1 cellular context compared by ENCODE assay signal in the genomic region with DNA sequence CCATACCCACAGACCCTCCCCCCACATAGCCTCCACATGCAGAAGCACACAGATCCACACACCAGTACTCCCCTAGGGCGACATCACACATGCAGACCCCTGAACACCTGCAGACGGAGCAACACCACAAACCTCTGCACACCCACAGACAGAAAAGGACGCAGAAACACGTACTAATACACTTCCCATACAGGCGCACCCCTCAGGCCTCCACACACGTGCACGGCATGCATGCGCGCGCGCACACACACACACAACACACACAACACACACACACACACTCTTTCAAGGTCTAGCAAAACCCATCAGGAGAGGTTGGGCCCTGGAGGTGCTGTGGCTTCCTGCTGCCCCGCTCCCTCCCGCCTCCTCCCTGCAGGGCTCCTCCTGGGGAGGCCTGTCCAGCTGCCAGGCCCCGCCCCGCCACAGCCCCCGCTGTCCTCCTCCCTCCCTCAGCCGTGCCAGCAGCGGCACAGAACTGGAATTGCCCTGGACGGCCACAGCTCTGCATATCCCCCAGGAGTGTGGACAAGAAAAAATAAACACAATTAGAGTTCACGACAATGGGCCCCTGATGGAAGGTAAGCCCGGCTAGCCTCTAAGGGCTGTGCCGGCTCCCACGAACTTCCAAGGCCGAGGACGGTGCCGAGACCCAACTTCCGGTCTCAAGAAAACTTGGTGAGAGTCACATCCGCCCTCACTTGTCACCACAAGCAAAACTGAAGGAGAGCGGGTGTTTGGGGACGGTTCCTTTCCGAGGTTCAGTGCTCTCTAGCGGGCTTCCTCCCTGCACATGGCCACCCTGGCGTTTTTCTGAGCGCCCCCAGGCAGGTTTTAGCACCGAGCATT.
TF ChIP-seq lines count a peak whose summit lies in the region.

No MANE protein-coding gene starts in this region.

TF ChIP-seq in HepG2, 621 proteins besides CTCF, POLR2A, EP300 and RAD21 (continued from another document and continues in another):
- TF ChIP-seq ZBTB40 (IDR thresholded peaks at IDR 0.05) (no peak), ZBTB40 (CRISPR knock-in tag; IDR thresholded peaks at IDR 0.05) (peak; percentile 83), ZBTB34 (CRISPR knock-in tag; IDR thresholded peaks at IDR 0.05) (no peak; the same call in 1 of the 2 replicates), CBX1 (IDR thresholded peaks at IDR 0.05; ENCODE audit: low read depth) (peak; percentile 63), ZNF468 (CRISPR knock-in tag; IDR thresholded peaks at IDR 0.05) (0 out of 2 replicates have a peak, but pooled peaks have one; percentile 44), MTF2 (CRISPR knock-in tag; IDR thresholded peaks at IDR 0.05; ENCODE audit: borderline replicate concordance) (peak; percentile 58; the same call in 1 of the 2 replicates), GZF1 (CRISPR knock-in tag; IDR thresholded peaks at IDR 0.05) (peak; percentile 24; the same call in 1 of the 2 replicates), SNAI1 (CRISPR knock-in tag; IDR thresholded peaks at IDR 0.05; ENCODE audit: borderline replicate concordance) (peak; percentile 94; the same call in 1 of the 2 replicates), ZNF256 (CRISPR knock-in tag; conservative IDR thresholded peaks at IDR 0.05) (no peak; the same call in 1 of the 2 replicates), ATF7-NPFF (CRISPR knock-in tag; IDR thresholded peaks at IDR 0.05; ENCODE audit: low read depth) (peak; percentile 80), SKI (IDR thresholded peaks at IDR 0.05; ENCODE audit: partially characterized antibody) (no peak), ZNF567 (CRISPR knock-in tag; IDR thresholded peaks at IDR 0.05; ENCODE audit: borderline replicate concordance) (peak; percentile 30; the same call in 1 of the 2 replicates), NFKB2 (CRISPR knock-in tag; IDR thresholded peaks at IDR 0.05; ENCODE audit: borderline replicate concordance) (peak; percentile 73; the same call in 1 of the 2 replicates), ZNF512B (CRISPR knock-in tag; IDR thresholded peaks at IDR 0.05; ENCODE audit: borderline replicate concordance) (no peak), CENPT (CRISPR knock-in tag; IDR thresholded peaks at IDR 0.05; ENCODE audit: low read depth) (no peak; the same call in 1 of the 2 replicates), ZNF350 (CRISPR knock-in tag; IDR thresholded peaks at IDR 0.05; ENCODE audit: borderline replicate concordance, low read depth) (peak; percentile 84; the same call in 1 of the 2 replicates), KDM5B (CRISPR knock-in tag; IDR thresholded peaks at IDR 0.05; ENCODE audit: borderline replicate concordance) (peak; percentile 90), ZNF598 (CRISPR knock-in tag; IDR thresholded peaks at IDR 0.05; ENCODE audit: borderline replicate concordance) (no peak; the same call in 1 of the 2 replicates), ZFP36L2 (CRISPR knock-in tag; IDR thresholded peaks at IDR 0.05) (no peak), GPN1 (CRISPR knock-in tag; IDR thresholded peaks at IDR 0.05; ENCODE audit: borderline replicate concordance) (peak; percentile 50; the same call in 1 of the 2 replicates), HBP1 (CRISPR knock-in tag; IDR thresholded peaks at IDR 0.05; ENCODE audit: low read depth) (0 out of 2 replicates have a peak, but pooled peaks have one; percentile 32), WIZ (CRISPR knock-in tag; IDR thresholded peaks at IDR 0.05) (peak; percentile 87; the same call in 1 of the 2 replicates), ZNF788 (CRISPR knock-in tag; IDR thresholded peaks at IDR 0.05; ENCODE audit: borderline replicate concordance) (peak; percentile 72; the same call in 1 of the 2 replicates), ZNF563 (CRISPR knock-in tag; IDR thresholded peaks at IDR 0.05) (peak; percentile 97), FUBP1 (CRISPR knock-in tag; IDR thresholded peaks at IDR 0.05; ENCODE audit: borderline replicate concordance) (no peak)
- TF ChIP-seq, protein P1, sequence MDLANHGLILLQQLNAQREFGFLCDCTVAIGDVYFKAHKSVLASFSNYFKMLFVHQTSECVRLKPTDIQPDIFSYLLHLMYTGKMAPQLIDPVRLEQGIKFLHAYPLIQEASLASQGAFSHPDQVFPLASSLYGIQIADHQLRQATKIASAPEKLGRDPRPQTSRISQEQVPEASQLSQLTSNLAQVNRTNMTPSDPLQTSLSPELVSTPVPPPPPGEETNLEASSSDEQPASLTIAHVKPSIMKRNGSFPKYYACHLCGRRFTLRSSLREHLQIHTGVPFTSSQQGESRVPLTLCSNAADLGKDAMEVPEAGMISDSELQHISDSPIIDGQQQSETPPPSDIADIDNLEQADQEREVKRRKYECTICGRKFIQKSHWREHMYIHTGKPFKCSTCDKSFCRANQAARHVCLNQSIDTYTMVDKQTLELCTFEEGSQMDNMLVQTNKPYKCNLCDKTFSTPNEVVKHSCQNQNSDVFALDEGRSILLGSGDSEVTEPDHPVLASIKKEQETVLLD (CRISPR knock-in tag; IDR thresholded peaks at IDR 0.05; ENCODE audit: low read depth) = no peak; the same call in 1 of the 2 replicates
- TF ChIP-seq, protein P2, sequence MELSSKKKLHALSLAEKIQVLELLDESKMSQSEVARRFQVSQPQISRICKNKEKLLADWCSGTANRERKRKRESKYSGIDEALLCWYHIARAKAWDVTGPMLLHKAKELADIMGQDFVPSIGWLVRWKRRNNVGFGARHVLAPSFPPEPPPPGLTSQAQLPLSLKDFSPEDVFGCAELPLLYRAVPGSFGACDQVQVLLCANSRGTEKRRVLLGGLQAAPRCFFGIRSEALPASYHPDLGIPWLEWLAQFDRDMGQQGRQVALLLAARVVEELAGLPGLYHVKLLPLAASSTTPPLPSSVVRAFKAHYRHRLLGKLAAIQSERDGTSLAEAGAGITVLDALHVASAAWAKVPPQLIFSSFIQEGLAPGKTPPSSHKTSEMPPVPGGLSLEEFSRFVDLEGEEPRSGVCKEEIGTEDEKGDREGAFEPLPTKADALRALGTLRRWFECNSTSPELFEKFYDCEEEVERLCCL (CRISPR knock-in tag; IDR thresholded peaks at IDR 0.05; ENCODE audit: borderline replicate concordance) = peak; percentile 86; the same call in 1 of the 2 replicates
- TF ChIP-seq, protein P3, sequence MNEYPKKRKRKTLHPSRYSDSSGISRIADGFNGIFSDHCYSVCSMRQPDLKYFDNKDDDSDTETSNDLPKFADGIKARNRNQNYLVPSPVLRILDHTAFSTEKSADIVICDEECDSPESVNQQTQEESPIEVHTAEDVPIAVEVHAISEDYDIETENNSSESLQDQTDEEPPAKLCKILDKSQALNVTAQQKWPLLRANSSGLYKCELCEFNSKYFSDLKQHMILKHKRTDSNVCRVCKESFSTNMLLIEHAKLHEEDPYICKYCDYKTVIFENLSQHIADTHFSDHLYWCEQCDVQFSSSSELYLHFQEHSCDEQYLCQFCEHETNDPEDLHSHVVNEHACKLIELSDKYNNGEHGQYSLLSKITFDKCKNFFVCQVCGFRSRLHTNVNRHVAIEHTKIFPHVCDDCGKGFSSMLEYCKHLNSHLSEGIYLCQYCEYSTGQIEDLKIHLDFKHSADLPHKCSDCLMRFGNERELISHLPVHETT (CRISPR knock-in tag; conservative IDR thresholded peaks at IDR 0.05) = no peak; the same call in 1 of the 2 replicates
